Comparison of ENCODE assay signal across 1 cellular context in the genomic region with DNA sequence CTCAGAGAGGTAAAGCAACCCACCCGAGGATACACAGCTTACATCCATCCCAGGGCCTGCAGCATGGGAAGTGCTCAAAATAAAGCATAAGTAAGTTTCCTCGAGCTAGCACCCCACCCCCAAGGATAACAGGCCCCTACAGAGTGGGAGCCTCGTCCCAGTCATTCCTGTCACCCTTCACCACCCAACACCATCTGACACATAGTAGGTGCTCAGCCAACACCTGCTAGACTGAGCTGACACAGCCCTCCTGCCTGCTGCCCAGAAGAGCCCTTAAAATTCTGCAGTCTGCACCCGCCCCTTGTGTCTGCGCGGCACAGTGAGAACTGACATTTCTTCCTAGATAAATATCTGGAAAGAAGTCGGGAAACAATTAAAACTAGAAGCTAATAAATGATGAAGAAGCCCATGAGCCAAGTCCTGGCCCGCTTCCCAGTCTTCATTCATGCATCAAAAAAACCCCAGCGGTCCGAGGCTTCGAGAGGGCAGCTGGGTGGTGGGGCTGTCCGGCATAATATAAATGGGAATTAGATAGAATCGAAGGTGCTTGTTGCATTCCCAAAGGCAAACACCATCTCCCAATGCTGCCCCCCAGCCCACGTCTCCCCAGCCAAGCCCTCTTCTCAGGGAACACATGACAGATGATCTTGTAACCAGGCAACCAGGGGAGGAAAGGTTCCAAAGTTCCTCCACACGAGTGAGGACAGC.
TF ChIP-seq lines count a peak whose summit lies in the region.

No MANE protein-coding gene starts in this region.

TF ChIP-seq in HEK293, 187 proteins besides CTCF, POLR2A, EP300 and RAD21 (continued from another document and continues in another):
- TF ChIP-seq, protein P1, sequence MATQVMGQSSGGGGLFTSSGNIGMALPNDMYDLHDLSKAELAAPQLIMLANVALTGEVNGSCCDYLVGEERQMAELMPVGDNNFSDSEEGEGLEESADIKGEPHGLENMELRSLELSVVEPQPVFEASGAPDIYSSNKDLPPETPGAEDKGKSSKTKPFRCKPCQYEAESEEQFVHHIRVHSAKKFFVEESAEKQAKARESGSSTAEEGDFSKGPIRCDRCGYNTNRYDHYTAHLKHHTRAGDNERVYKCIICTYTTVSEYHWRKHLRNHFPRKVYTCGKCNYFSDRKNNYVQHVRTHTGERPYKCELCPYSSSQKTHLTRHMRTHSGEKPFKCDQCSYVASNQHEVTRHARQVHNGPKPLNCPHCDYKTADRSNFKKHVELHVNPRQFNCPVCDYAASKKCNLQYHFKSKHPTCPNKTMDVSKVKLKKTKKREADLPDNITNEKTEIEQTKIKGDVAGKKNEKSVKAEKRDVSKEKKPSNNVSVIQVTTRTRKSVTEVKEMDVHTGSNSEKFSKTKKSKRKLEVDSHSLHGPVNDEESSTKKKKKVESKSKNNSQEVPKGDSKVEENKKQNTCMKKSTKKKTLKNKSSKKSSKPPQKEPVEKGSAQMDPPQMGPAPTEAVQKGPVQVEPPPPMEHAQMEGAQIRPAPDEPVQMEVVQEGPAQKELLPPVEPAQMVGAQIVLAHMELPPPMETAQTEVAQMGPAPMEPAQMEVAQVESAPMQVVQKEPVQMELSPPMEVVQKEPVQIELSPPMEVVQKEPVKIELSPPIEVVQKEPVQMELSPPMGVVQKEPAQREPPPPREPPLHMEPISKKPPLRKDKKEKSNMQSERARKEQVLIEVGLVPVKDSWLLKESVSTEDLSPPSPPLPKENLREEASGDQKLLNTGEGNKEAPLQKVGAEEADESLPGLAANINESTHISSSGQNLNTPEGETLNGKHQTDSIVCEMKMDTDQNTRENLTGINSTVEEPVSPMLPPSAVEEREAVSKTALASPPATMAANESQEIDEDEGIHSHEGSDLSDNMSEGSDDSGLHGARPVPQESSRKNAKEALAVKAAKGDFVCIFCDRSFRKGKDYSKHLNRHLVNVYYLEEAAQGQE (tag by site-specific recombination; IDR thresholded peaks at IDR 0.05) = no peak
- TF ChIP-seq ZNF121 (tag by site-specific recombination; IDR thresholded peaks at IDR 0.05) (no peak), BCL11B (tag by site-specific recombination; IDR thresholded peaks at IDR 0.05; ENCODE audit: low read depth) (no peak), ZNF366 (tag by site-specific recombination; conservative IDR thresholded peaks at IDR 0.05) (no peak), ZNF394 (tag by site-specific recombination; IDR thresholded peaks at IDR 0.05; ENCODE audit: borderline replicate concordance) (no peak), ZNF18 (tag by site-specific recombination; IDR thresholded peaks at IDR 0.05) (peak; percentile 91), ZFP41 (tag by site-specific recombination; IDR thresholded peaks at IDR 0.05; ENCODE audit: borderline replicate concordance) (no peak), PRDM2 (tag by site-specific recombination; IDR thresholded peaks at IDR 0.05; ENCODE audit: borderline replicate concordance) (no peak), ZNF513 (tag by site-specific recombination; IDR thresholded peaks at IDR 0.05) (peak; percentile 41; the same call in 1 of the 2 replicates), ZNF2 (tag by site-specific recombination; IDR thresholded peaks at IDR 0.05) (no peak), ZNF214 (tag by site-specific recombination; IDR thresholded peaks at IDR 0.05; ENCODE audit: borderline replicate concordance) (no peak), ZNF843 (tag by site-specific recombination; IDR thresholded peaks at IDR 0.05) (no peak), ZSCAN16 (tag by site-specific recombination; IDR thresholded peaks at IDR 0.05) (peak; percentile 68), ZNF10 (tag by site-specific recombination; IDR thresholded peaks at IDR 0.05) (peak; percentile 62), ZNF324 (tag by site-specific recombination; IDR thresholded peaks at IDR 0.05) (no peak), ZNF529 (tag by site-specific recombination; IDR thresholded peaks at IDR 0.05; ENCODE audit: insufficient replicate concordance) (no peak), ZSCAN30 (tag by site-specific recombination; IDR thresholded peaks at IDR 0.05) (peak; percentile 51; the same call in 1 of the 2 replicates), ZNF585B (tag by site-specific recombination; IDR thresholded peaks at IDR 0.05) (no peak), ZBTB8A (tag by site-specific recombination; IDR thresholded peaks at IDR 0.05) (peak; percentile 81), ZNF112 (tag by site-specific recombination; IDR thresholded peaks at IDR 0.05) (no peak), HOXA7 (CRISPR knock-in tag; IDR thresholded peaks at IDR 0.05; ENCODE audit: borderline replicate concordance) (no peak), ZNF629 (tag by site-specific recombination; IDR thresholded peaks at IDR 0.05) (no peak), ZNF174 (tag by site-specific recombination; IDR thresholded peaks at IDR 0.05) (no peak), ZNF221 (tag by site-specific recombination; IDR thresholded peaks at IDR 0.05; ENCODE audit: borderline replicate concordance) (no peak), BCL6B (tag by site-specific recombination; IDR thresholded peaks at IDR 0.05) (no peak), ZNF37A (tag by site-specific recombination; IDR thresholded peaks at IDR 0.05) (no peak), ZBTB10 (tag by site-specific recombination; IDR thresholded peaks at IDR 0.05) (no peak)
- TF ChIP-seq, protein P2, sequence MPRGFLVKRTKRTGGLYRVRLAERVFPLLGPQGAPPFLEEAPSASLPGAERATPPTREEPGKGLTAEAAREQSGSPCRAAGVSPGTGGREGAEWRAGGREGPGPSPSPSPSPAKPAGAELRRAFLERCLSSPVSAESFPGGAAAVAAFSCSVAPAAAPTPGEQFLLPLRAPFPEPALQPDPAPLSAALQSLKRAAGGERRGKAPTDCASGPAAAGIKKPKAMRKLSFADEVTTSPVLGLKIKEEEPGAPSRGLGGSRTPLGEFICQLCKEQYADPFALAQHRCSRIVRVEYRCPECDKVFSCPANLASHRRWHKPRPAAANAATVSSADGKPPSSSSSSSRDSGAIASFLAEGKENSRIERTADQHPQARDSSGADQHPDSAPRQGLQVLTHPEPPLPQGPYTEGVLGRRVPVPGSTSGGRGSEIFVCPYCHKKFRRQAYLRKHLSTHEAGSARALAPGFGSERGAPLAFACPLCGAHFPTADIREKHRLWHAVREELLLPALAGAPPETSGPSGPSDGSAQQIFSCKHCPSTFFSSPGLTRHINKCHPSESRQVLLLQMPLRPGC (tag by site-specific recombination; IDR thresholded peaks at IDR 0.05) = no peak
- TF ChIP-seq, protein P3, sequence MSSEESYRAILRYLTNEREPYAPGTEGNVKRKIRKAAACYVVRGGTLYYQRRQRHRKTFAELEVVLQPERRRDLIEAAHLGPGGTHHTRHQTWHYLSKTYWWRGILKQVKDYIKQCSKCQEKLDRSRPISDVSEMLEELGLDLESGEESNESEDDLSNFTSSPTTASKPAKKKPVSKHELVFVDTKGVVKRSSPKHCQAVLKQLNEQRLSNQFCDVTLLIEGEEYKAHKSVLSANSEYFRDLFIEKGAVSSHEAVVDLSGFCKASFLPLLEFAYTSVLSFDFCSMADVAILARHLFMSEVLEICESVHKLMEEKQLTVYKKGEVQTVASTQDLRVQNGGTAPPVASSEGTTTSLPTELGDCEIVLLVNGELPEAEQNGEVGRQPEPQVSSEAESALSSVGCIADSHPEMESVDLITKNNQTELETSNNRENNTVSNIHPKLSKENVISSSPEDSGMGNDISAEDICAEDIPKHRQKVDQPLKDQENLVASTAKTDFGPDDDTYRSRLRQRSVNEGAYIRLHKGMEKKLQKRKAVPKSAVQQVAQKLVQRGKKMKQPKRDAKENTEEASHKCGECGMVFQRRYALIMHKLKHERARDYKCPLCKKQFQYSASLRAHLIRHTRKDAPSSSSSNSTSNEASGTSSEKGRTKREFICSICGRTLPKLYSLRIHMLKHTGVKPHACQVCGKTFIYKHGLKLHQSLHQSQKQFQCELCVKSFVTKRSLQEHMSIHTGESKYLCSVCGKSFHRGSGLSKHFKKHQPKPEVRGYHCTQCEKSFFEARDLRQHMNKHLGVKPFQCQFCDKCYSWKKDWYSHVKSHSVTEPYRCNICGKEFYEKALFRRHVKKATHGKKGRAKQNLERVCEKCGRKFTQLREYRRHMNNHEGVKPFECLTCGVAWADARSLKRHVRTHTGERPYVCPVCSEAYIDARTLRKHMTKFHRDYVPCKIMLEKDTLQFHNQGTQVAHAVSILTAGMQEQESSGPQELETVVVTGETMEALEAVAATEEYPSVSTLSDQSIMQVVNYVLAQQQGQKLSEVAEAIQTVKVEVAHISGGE (tag by site-specific recombination; conservative IDR thresholded peaks at IDR 0.05; ENCODE audit: low read depth) = no peak
